ENCODE assay signal across 1 cellular context in the genomic region with DNA sequence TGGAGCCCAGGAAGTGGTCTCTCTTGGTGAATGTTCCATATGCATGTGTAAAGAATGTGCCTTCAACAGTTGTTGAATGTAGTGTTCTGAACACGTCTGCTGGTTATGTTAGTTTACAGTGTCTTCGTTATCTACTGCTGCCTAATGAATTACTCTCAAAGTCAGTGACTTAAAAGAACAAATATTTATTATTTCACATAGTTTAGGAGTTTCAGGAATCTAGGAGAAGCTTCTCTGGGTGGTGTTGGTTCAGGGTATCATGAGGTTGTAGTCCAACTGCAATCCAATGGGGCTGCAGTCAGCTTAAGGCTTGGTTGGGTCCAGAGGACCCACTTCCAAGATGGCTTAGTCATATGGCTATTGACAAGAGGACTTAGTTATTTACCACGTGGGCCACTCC.
TF ChIP-seq lines count a peak whose summit lies in the region.

No MANE protein-coding gene starts in this region.

TF ChIP-seq in IMR-90, 13 proteins besides CTCF, POLR2A, EP300 and RAD21:
- TF ChIP-seq, protein P1, sequence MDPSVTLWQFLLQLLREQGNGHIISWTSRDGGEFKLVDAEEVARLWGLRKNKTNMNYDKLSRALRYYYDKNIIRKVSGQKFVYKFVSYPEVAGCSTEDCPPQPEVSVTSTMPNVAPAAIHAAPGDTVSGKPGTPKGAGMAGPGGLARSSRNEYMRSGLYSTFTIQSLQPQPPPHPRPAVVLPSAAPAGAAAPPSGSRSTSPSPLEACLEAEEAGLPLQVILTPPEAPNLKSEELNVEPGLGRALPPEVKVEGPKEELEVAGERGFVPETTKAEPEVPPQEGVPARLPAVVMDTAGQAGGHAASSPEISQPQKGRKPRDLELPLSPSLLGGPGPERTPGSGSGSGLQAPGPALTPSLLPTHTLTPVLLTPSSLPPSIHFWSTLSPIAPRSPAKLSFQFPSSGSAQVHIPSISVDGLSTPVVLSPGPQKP (IDR thresholded peaks at IDR 0.05; ENCODE audit: borderline replicate concordance, low read depth, low read length) = no peak
- TF ChIP-seq NFE2L2 (IDR thresholded peaks at IDR 0.05; ENCODE audit: low read depth, low read length) (no peak), MAFK (IDR thresholded peaks at IDR 0.05; ENCODE audit: low read depth, low read length) (no peak), USF2 (IDR thresholded peaks at IDR 0.05; ENCODE audit: low read depth, low read length) (no peak), MAZ (IDR thresholded peaks at IDR 0.05; ENCODE audit: borderline replicate concordance, low read depth, low read length) (no peak), SMC3 (IDR thresholded peaks at IDR 0.05; ENCODE audit: low read depth, low read length) (no peak), RCOR1 (IDR thresholded peaks at IDR 0.05; ENCODE audit: insufficient replicate concordance, low read length) (no peak), MXI1 (IDR thresholded peaks at IDR 0.05; ENCODE audit: borderline replicate concordance, low read depth, low read length) (no peak), CEBPB (IDR thresholded peaks at IDR 0.05; ENCODE audit: low read depth, low read length) (no peak), FOS (IDR thresholded peaks at IDR 0.05; ENCODE audit: low read depth, low read length) (no peak), RFX5 (IDR thresholded peaks at IDR 0.05; ENCODE audit: low read depth, low read length) (no peak), CHD1 (IDR thresholded peaks at IDR 0.05; ENCODE audit: low read depth, low read length) (no peak)
